In the genomic region with DNA sequence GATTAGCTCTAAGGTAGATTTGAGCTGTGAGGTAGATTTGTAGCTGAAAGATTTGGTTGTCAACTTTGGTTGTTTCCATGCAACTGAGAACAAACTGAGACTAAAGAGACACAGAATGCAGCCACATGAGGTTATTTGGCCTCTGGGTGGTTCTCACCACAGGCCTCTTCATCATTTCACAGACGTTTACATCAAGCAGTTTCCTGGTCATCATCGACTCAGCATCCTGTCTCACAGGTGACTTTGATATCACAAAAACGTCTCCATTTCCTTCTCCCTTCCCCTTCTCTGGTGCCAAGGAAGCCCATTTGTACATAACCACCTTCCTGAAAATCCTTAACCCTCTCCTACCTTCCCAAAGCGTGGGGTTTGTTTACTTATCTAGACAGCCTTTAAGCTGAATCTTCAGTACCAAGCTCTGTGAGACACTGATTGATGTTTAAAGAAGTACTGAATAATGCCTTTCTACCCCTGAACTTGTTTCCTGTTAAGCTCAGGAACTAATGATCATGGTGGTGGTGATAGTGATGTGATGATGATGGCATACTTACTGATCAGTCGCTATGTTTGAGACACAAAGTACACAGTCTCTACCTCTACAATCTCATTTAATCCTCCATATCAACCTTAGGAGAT, we compare ENCODE assay signal across 10 cellular contexts.
DNase-seq lines count a peak whose midpoint lies in the region; ATAC-seq and TF ChIP-seq lines count a peak whose summit lies in the region.
"Had no signal": no experiment of that assay in that cellular context is flagged by ENCODE, and none has a peak within 500 bp of the region (broad histone marks: within the 10 kb centered on the region; RNA-seq: fewer than 3 reads in every experiment).

No MANE protein-coding gene starts in this region.

- H3K4me2 ChIP-seq in OCI-LY7 (ENCODE audit: low read length): no peak overlapping the region

- in situ Hi-C loops in Caki2 (cut with HindIII; ENCODE audit: low pct_unique_long_range_greater_than_20kb, low sequenced_read_pairs) (no loop called here), astrocyte of the spinal cord (cut with HindIII; ENCODE audit: low sequenced_read_pairs) (no loop called here)

- no peak overlapping the region for H3K4me3 ChIP-seq in OCI-LY7 (ENCODE audit: low read depth, low read length, poor library complexity, severe bottlenecking)
- H3K4me3 ChIP-seq in astrocyte of the spinal cord (ENCODE audit: low read depth, low read length): no peak overlapping the region
- no peak overlapping the region for H3K4me3 ChIP-seq in mucosa of descending colon
- H3K4me3 ChIP-seq in thyroid gland (replicated peaks in 1 of 3): no peak overlapping the region

- WGBS in thyroid gland, 2 donors: 41 to 53% methylated on average over 5 of the region's 5 CpGs

- no peak for TF ChIP-seq POLR2A in thyroid gland (IDR thresholded peaks at IDR 0.05)

- H3K4me1 ChIP-seq in OCI-LY7 (ENCODE audit: insufficient read depth, low read length, poor library complexity, severe bottlenecking) (peaks cover 4% of the 10 kb centered on the region), mucosa of descending colon (ENCODE audit: low read depth) (no peaks in the 10 kb centered on the region), thyroid gland (no peaks in the 10 kb centered on the region)

- H3K36me3 ChIP-seq in OCI-LY7 (ENCODE audit: insufficient read depth, low read length) (no peaks in the 10 kb centered on the region), mucosa of descending colon (ENCODE audit: low read depth) (no peaks in the 10 kb centered on the region), thyroid gland (peaks cover 2 to 4% of the 10 kb centered on the region in 2 donors)
- H3K36me3 ChIP-seq: neutrophil had no signal

- no peaks in the 10 kb centered on the region for H3K27me3 ChIP-seq in thyroid gland
- H3K27me3 ChIP-seq: neutrophil had no signal

- ATAC-seq in mucosa of descending colon: peak; percentile 70
- ATAC-seq in GM18870 (IDR thresholded peaks at IDR 0.05; ENCODE audit: unreplicated experiment): no peak

- H4K20me1 ChIP-seq in OCI-LY7 (ENCODE audit: insufficient read depth, low read length): no peaks in the 10 kb centered on the region

- BruUV-seq in OCI-LY7 (replicated peaks; lab: Mats Ljungman, UMichigan): no TSS peak

- POLR2A ChIA-PET in OCI-LY7 (lab: Charles Lee): interaction anchor here (0.5 to 1.7 kb wide), 8 partner anchors 16 to 1863 kb away, joined by 3 to 8 read pairs (median 4); no protein-coding TSS in a partner anchor

- no peaks in the 10 kb centered on the region for H3K79me2 ChIP-seq in OCI-LY7 (ENCODE audit: insufficient read depth, low read depth, low read length)

- H3K27ac ChIP-seq in OCI-LY7 (ENCODE audit: low read depth, low read length, poor library complexity, severe bottlenecking) (no peak overlapping the region), thyroid gland (no peak overlapping the region)
- H3K27ac ChIP-seq: neutrophil had no signal

- intact Hi-C loops in OCI-LY7 (cut with micrococcal nuclease; ENCODE audit: unreplicated experiment): no loop called here
- intact Hi-C loops in mucosa of descending colon (cut with DNase I, micrococcal nuclease): no loop called here
- intact Hi-C loops in thyroid gland (cut with DNase I): no loop called here

- no peaks in the 10 kb centered on the region for H3K9me2 ChIP-seq in OCI-LY7 (ENCODE audit: insufficient read depth, low read length)

- CTCF ChIA-PET in OCI-LY7 (lab: Charles Lee; ENCODE audit: unreplicated experiment): no interaction called here

- DNase-seq in Caki2 (ENCODE audit: low read depth) (peak; percentile 41), OCI-LY7 (ENCODE audit: low spot score) (peak; percentile 10), astrocyte of the spinal cord (ENCODE audit: low read depth, low spot score) (peak; percentile 67), mucosa of descending colon (no peak), thyroid gland (no peak), GF-D8 (lab: John Stamatoyannopoulos, UW) (no peak), LoVo (ENCODE audit: low spot score) (no peak)
- DNase-seq: SIG-M5 had no signal

- TF ChIP-seq CTCF in OCI-LY7 (conservative IDR thresholded peaks at IDR 0.05; ENCODE audit: low read length): no peak
- no peak for TF ChIP-seq CTCF in astrocyte of the spinal cord (IDR thresholded peaks at IDR 0.05; ENCODE audit: low read depth, low read length)
- TF ChIP-seq CTCF in mucosa of descending colon (IDR thresholded peaks at IDR 0.05): no peak
- TF ChIP-seq CTCF in thyroid gland (IDR thresholded peaks at IDR 0.05): no peak

- peak overlapping the region; percentile 39 for H2AFZ ChIP-seq in OCI-LY7 (ENCODE audit: low read length)

- no peaks in the 10 kb centered on the region for H3K9me3 ChIP-seq in OCI-LY7 (ENCODE audit: low read length)
- no peaks in the 10 kb centered on the region for H3K9me3 ChIP-seq in mucosa of descending colon
- no peaks in the 10 kb centered on the region for H3K9me3 ChIP-seq in thyroid gland
- H3K9me3 ChIP-seq: neutrophil had no signal

Comparison
In these comparisons a context has a peak if more than half of its experiments do, and no peak if none do; other contexts are left out.
1. DNase-seq: peak in Caki2 (single experiment), OCI-LY7 (single experiment) and astrocyte of the spinal cord (single experiment); none in mucosa of descending colon (0 of 3), thyroid gland (0 of 2), GF-D8 (single experiment) and LoVo (single experiment).